In genomic region chr18:74082476-74083070, GRCh38 we compare ENCODE assay signal across 8 cellular contexts.
A peak's percentile ranks its signal among the peaks of the same experiment; 100 is the strongest.
DNase-seq lines count a peak whose midpoint lies in the region; ATAC-seq and TF ChIP-seq lines count a peak whose summit lies in the region.

No MANE protein-coding gene starts in this region.

- H3K4me3 Mint-ChIP-seq in activated naive CD8-positive, alpha-beta T cell treated with anti-CD3 and anti-CD28 coated beads, Interleukin-2, amount 10 ng/mL, durations not matched to agents 7 days and 5 days = peak overlapping the region; percentile 89

- H3K9me3 Mint-ChIP-seq in activated naive CD8-positive, alpha-beta T cell treated with anti-CD3 and anti-CD28 coated beads, Interleukin-2, amount 10 ng/mL, durations not matched to agents 7 days and 5 days = no peaks in the 10 kb centered on the region

- H3K4me3 ChIP-seq in HL-60 (replicated peaks; ENCODE audit: insufficient read depth, low read length) = no peak overlapping the region

- H3K27ac Mint-ChIP-seq in activated naive CD8-positive, alpha-beta T cell treated with anti-CD3 and anti-CD28 coated beads, Interleukin-2, amount 10 ng/mL, durations not matched to agents 7 days and 5 days = peak overlapping the region; percentile 96

- peaks cover 2% of the 10 kb centered on the region for H3K27me3 Mint-ChIP-seq in activated naive CD8-positive, alpha-beta T cell treated with anti-CD3 and anti-CD28 coated beads, Interleukin-2, amount 10 ng/mL, durations not matched to agents 7 days and 5 days

- TF ChIP-seq CTCF in GM20000 (IDR thresholded peaks at IDR 0.05; ENCODE audit: extremely low read depth, missing control alignments) = no peak
- peak; percentile 65 for TF ChIP-seq CTCF in HL-60 (IDR thresholded peaks at IDR 0.05; ENCODE audit: insufficient read depth, low read length)

- peak; percentile 99 for ATAC-seq in activated naive CD8-positive, alpha-beta T cell treated with anti-CD3 and anti-CD28 coated beads, Interleukin-2, amount 10 ng/mL, durations not matched to agents 7 days and 5 days (ENCODE audit: low read depth)

- peaks cover 3% of the 10 kb centered on the region for H3K27me3 ChIP-seq in HL-60 (ENCODE audit: insufficient read depth, poor library complexity, severe bottlenecking)

- no peak overlapping the region for H3K27ac ChIP-seq in HL-60 (replicated peaks)

- POLR2A ChIA-PET in activated naive CD8-positive, alpha-beta T cell treated with anti-CD3 and anti-CD28 coated beads, Interleukin-2, amount 10 ng/mL, durations not matched to agents 7 days and 5 days (lab: Charles Lee) = interaction anchor here (0.9 to 2.6 kb wide), 10 partner anchors 12 to 417 kb away, joined by 3 to 18 read pairs (median 4); partner anchors contain the start of genes CNDP2, FBXO15 and TIMM21

- peak; percentile 76 for DNase-seq in DMS153 (lab: John Stamatoyannopoulos, UW)
- DNase-seq in GM20000 (ENCODE audit: low spot score) = peak; percentile 51
- DNase-seq in HL-60 (ENCODE audit: low read depth in 1 of 2, low spot score in 1 of 2) = peak; percentile 8 to 80
- peak; percentile 64 for DNase-seq in SK-N-DZ (ENCODE audit: low spot score)
- peak; percentile 77 for DNase-seq in activated naive CD8-positive, alpha-beta T cell treated with anti-CD3 and anti-CD28 coated beads, Interleukin-2, amount 10 ng/mL, durations not matched to agents 7 days and 5 days
- peak; percentile 51 to 61 for DNase-seq in hippocampal formation (lab: John Stamatoyannopoulos, UW)
- peak; percentile 44 to 54 for DNase-seq in stimulated activated CD4-positive, alpha-beta T cell treated with anti-CD3 and anti-CD28 coated beads, Interleukin-2, amount 100 ng/mL, for 48 hours
- no peak for DNase-seq in NK-92 (lab: John Stamatoyannopoulos, UW; ENCODE audit: unreplicated experiment)

- peaks cover 17% of the 10 kb centered on the region for H3K4me1 Mint-ChIP-seq in activated naive CD8-positive, alpha-beta T cell treated with anti-CD3 and anti-CD28 coated beads, Interleukin-2, amount 10 ng/mL, durations not matched to agents 7 days and 5 days

- H3K36me3 Mint-ChIP-seq in activated naive CD8-positive, alpha-beta T cell treated with anti-CD3 and anti-CD28 coated beads, Interleukin-2, amount 10 ng/mL, durations not matched to agents 7 days and 5 days = no peaks in the 10 kb centered on the region
